In the genomic region with DNA sequence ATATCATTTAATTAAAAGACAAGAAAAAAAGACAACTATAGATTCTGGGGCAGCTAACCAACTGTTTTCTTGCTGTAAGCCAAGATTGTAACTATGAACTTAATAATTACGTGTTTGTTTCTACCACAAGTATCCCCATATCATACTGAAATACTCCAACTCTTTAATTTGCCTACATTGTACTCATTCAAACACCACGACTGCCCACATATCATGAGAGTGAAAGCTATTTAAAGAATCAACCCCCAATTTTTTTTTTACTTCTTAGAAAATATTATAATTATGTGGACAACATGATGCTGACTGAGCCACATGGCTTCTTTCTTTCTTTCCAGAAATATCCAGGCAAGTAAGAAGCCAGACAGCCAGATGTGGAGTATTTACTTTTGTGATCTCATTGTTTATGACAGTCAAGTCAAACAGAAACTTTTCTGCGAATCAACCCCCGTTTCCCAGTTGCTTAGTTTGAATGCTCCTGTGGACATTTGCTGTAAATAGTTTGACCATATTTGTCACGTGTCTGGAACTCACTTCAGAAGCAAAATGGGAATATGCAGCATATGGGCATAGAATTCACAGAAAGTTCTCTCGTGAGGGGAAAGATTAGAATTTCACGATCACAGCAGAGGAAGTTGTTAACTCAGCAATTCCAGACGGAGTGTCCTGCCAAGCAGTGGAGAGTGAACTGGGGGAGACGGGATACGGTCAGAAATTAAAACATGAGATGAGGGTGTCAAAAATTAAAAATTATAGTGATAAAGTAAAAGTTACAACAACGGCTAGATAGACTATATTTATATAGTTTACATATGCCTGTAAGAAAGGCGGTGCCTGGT, we compare ENCODE assay signal across 12 cellular contexts.
A peak's percentile ranks its signal among the peaks of the same experiment; 100 is the strongest.
DNase-seq lines count a peak whose midpoint lies in the region; ATAC-seq, FAIRE-seq and TF ChIP-seq lines count a peak whose summit lies in the region.
"Had no signal": no experiment of that assay in that cellular context is flagged by ENCODE, and none has a peak within 500 bp of the region (broad histone marks: within the 10 kb centered on the region; RNA-seq: fewer than 3 reads in every experiment).

No MANE protein-coding gene starts in this region.

- no peak overlapping the region for H3K27ac ChIP-seq in GM23248
- no peak overlapping the region for H3K27ac ChIP-seq in K562 (ENCODE audit: extremely low read depth, low read depth, low read length)
- peak overlapping the region; percentile 35 for H3K27ac ChIP-seq in subcutaneous abdominal adipose tissue (ENCODE audit: low read depth, low read length)

- H3K9me2 ChIP-seq in GM23248 (ENCODE audit: insufficient read depth): no peaks in the 10 kb centered on the region

- 3 to 4% methylated on average over 12 of the region's 12 CpGs for WGBS in GM23248 (ENCODE audit: low coverage in 1 of 2, low lambda C conversion rate in 2 of 2, missing lambda C conversion rate in 2 of 2), 2 experiments
- WGBS in K562 (ENCODE audit: insufficient coverage, low coverage, missing lambda C conversion rate): 2% methylated on average over 12 of the region's 12 CpGs

- no peak for TF ChIP-seq RAD21 in K562 (CRISPR knock-in tag; conservative IDR thresholded peaks at IDR 0.05 in 1 of 2, IDR thresholded peaks at IDR 0.05 in 1 of 2)

- POLR2A ChIA-PET in K562 (lab: Yijun Ruan, JAX): no interaction called here

- H4K20me1 ChIP-seq in GM23248 (ENCODE audit: insufficient read depth) (no peaks in the 10 kb centered on the region), K562 (replicated peaks; ENCODE audit: control insufficient read depth, insufficient read depth, low read length) (no peaks in the 10 kb centered on the region)

- H3K4me1 ChIP-seq in GM23248 (ENCODE audit: insufficient read depth) (peaks cover 7% of the 10 kb centered on the region; the same call in 1 of the 2 replicates), K562 (replicated peaks in 1 of 2; ENCODE audit: control insufficient read depth in 2 of 2, insufficient read depth in 2 of 2, low read length in 2 of 2) (no peaks in the 10 kb centered on the region), subcutaneous abdominal adipose tissue (ENCODE audit: control insufficient read depth in 5 of 5, insufficient read depth in 5 of 5, low read length in 5 of 5) (peaks cover 0 to 5% (median 0%) of the 10 kb centered on the region in 5 donors)

- H3K4me3 ChIP-seq in GM23248 (peak overlapping the region; percentile 60), K562 (no peak overlapping the region), subcutaneous abdominal adipose tissue (ENCODE audit: low read depth in 1 of 5, low read length in 5 of 5) (peak overlapping the region; percentile 35 to 65 (median 58))

- H3K9me3 ChIP-seq in GM23248 (ENCODE audit: low read depth): no peaks in the 10 kb centered on the region
- no peaks in the 10 kb centered on the region for H3K9me3 ChIP-seq in K562 (replicated peaks; ENCODE audit: control insufficient read depth, insufficient read depth, low read depth, low read length)
- peaks cover 0 to under 1% (median 0%) of the 10 kb centered on the region in 5 donors for H3K9me3 ChIP-seq in subcutaneous abdominal adipose tissue (ENCODE audit: control insufficient read depth in 5 of 5, low read length in 5 of 5)

- peak overlapping the region; percentile 75 for H3K4me2 ChIP-seq in GM23248 (ENCODE audit: unreplicated experiment)
- H3K4me2 ChIP-seq in K562 (ENCODE audit: insufficient read depth, low read length): no peak overlapping the region; the same call in 1 of the 2 replicates

- H3K9ac ChIP-seq in GM23248 (peak overlapping the region; percentile 13), K562 (ENCODE audit: insufficient read depth in 1 of 2, low read depth in 2 of 2, low read length in 2 of 2) (no peak overlapping the region), subcutaneous abdominal adipose tissue (ENCODE audit: low read length in 5 of 5) (peak overlapping the region; percentile 33 to 60 (median 53))

- CTCF ChIA-PET in K562 (lab: Yijun Ruan, JAX; ENCODE audit: low intra/inter-chr PET ratio): no interaction called here

- BruUV-seq in K562 (replicated peaks; lab: Mats Ljungman, UMichigan): no TSS peak

- in situ Hi-C loops in GM23248 (cut with MboI): no loop called here
- in situ Hi-C loops in K562 (cut with MboI): no loop called here

- TF ChIP-seq POLR2A in K562 (conservative IDR thresholded peaks at IDR 0.05): no peak

- TF ChIP-seq EP300 in K562 (IDR thresholded peaks at IDR 0.05; ENCODE audit: low read length): no peak

- H2AFZ ChIP-seq in GM23248 (peak overlapping the region; percentile 68), K562 (ENCODE audit: low read depth, low read length) (peak overlapping the region; percentile 53)

- no peak for TF ChIP-seq CTCF in K562 (IDR thresholded peaks at IDR 0.05 in 2 of 3, conservative IDR thresholded peaks at IDR 0.05 in 1 of 3; ENCODE audit: insufficient read depth in 2 of 3, low read depth in 1 of 3, low read length in 3 of 3)

- no peaks in the 10 kb centered on the region for H3K9me1 ChIP-seq in K562 (ENCODE audit: control insufficient read depth, insufficient read depth, low read length)

- H3F3A ChIP-seq in GM23248 (ENCODE audit: insufficient read depth): no peaks in the 10 kb centered on the region

- FAIRE-seq in K562 (lab: Jason Lieb, UNC): no peak

- H3K36me3 ChIP-seq in GM23248 (ENCODE audit: low read depth) (no peaks in the 10 kb centered on the region), K562 (ENCODE audit: control insufficient read depth, insufficient read depth, low read length) (no peaks in the 10 kb centered on the region), subcutaneous abdominal adipose tissue (ENCODE audit: control insufficient read depth in 5 of 5, insufficient read depth in 5 of 5, low read length in 5 of 5) (no peaks in the 10 kb centered on the region)

- intact Hi-C loops in K562 (cut with micrococcal nuclease): no loop called here

- H3K79me2 ChIP-seq in GM23248 (ENCODE audit: insufficient read depth): no peaks in the 10 kb centered on the region
- H3K79me2 ChIP-seq in K562 (ENCODE audit: control insufficient read depth, insufficient read depth, low read length): no peaks in the 10 kb centered on the region

- H3K27me3 ChIP-seq in GM23248 (replicated peaks; ENCODE audit: insufficient read depth) (no peaks in the 10 kb centered on the region), K562 (ENCODE audit: control insufficient read depth in 2 of 2, insufficient read depth in 2 of 2, low read length in 2 of 2) (no peaks in the 10 kb centered on the region), subcutaneous abdominal adipose tissue (ENCODE audit: control insufficient read depth in 5 of 5, insufficient read depth in 4 of 5, low read length in 5 of 5) (no peaks in the 10 kb centered on the region)

- DNase-seq in GM23248 (peak; percentile 14), K562 (ENCODE audit: extremely low read depth in 1 of 4, low spot score in 3 of 4) (no peak), left lobe of liver (ENCODE audit: low spot score) (no peak), NCI-H2029 (lab: John Stamatoyannopoulos, UW) (no peak), NCI-H748 (lab: John Stamatoyannopoulos, UW; ENCODE audit: unreplicated experiment) (no peak)
- DNase-seq in activated CD8-positive, alpha-beta memory T cell treated with anti-CD3 and anti-CD28 coated beads, Interleukin-2, amount 50 U/mL, for 4 hours: no peak
- DNase-seq: activated CD8-positive, alpha-beta memory T cell treated with anti-CD3 and anti-CD28 coated beads for 24 hours; DMS79 treated with DMSO at 0.1 percent for 48 hours; NCI-H510A; T-cell had no signal

- ATAC-seq in K562 (no peak), left lobe of liver (peak; percentile 66), HG03432 (IDR thresholded peaks at IDR 0.05; ENCODE audit: unreplicated experiment) (no peak)
- ATAC-seq: T-cell had no signal

TF ChIP-seq in K562, 482 proteins besides CTCF, POLR2A, EP300 and RAD21:
- TF ChIP-seq C11orf30 (IDR thresholded peaks at IDR 0.05; ENCODE audit: low read depth) (peak; percentile 71), CAMTA2 (CRISPR knock-in tag; conservative IDR thresholded peaks at IDR 0.05) (no peak), MAFG (tag; conservative IDR thresholded peaks at IDR 0.05) (peak; percentile 61), ZNF316 (IDR thresholded peaks at IDR 0.05) (peak; percentile 78), ZNF589 (CRISPR knock-in tag; IDR thresholded peaks at IDR 0.05; ENCODE audit: low read depth) (no peak), MAFF (IDR thresholded peaks at IDR 0.05; ENCODE audit: low read length) (peak; percentile 7; the same call in 1 of the 2 replicates), CEBPB (tag; IDR thresholded peaks at IDR 0.05) (no peak), MTA3 (IDR thresholded peaks at IDR 0.05; ENCODE audit: borderline replicate concordance) (no peak), KDM5B (IDR thresholded peaks at IDR 0.05; ENCODE audit: insufficient replicate concordance, low read depth, low read length) (no peak), ZBTB1 (CRISPR knock-in tag; IDR thresholded peaks at IDR 0.05; ENCODE audit: borderline replicate concordance, low read depth) (no peak)

Comparison
In these comparisons a context has a peak if more than half of its experiments do, and no peak if none do; other contexts are left out.
1. H3K9ac ChIP-seq: peak in GM23248 (single experiment) and subcutaneous abdominal adipose tissue (5 of 5); none in K562 (0 of 2).